In genomic region chr6:125604257-125604656, GRCh38 we compare ENCODE assay signal across 1 cellular context.
"Had no signal": no experiment of that assay in that cellular context is flagged by ENCODE, and none has a peak within 500 bp of the region (broad histone marks: within the 10 kb centered on the region; RNA-seq: fewer than 3 reads in every experiment).

No MANE protein-coding gene starts in this region.

- ATAC-seq: GM12878 had no signal

- H3K4me3 ChIP-seq: GM12878 had no signal
